18 cellular contexts compared by ENCODE assay signal in genomic region chr10:66552331-66552730, GRCh38.
"Had no signal": no experiment of that assay in that cellular context is flagged by ENCODE, and none has a peak within 500 bp of the region (broad histone marks: within the 10 kb centered on the region; RNA-seq: fewer than 3 reads in every experiment).

No MANE protein-coding gene starts in this region.

- DNase-seq: dermis blood vessel endothelial cell; dorsolateral prefrontal cortex; effector CD4-positive, alpha-beta T cell; effector memory CD4-positive, alpha-beta T cell; foreskin keratinocyte; head of caudate nucleus; heart right ventricle; hippocampal formation; left cardiac atrium; left lung; left ventricle myocardium superior; lower lobe of right lung; mesenchymal stem cell; mucosa of descending colon; naive B cell had no signal

- ATAC-seq: foreskin keratinocyte, gastroesophageal sphincter, heart right ventricle, left cardiac atrium, left lung, left ventricle myocardium superior, lower lobe of right lung, mucosa of descending colon had no signal

- H3K4me1 ChIP-seq: foreskin keratinocyte, left lung, lower lobe of right lung had no signal

- H3K27ac ChIP-seq: coronary artery, dorsolateral prefrontal cortex, esophagus muscularis mucosa, foreskin keratinocyte, gastroesophageal sphincter, heart right ventricle, left lung, lower lobe of right lung had no signal

- H3K36me3 ChIP-seq: esophagus muscularis mucosa, gastroesophageal sphincter, heart right ventricle, left lung, lower lobe of right lung had no signal

- H3K27me3 ChIP-seq: dorsolateral prefrontal cortex, esophagus muscularis mucosa, foreskin keratinocyte, gastroesophageal sphincter, heart right ventricle, left lung had no signal

- H3K9me3 ChIP-seq: esophagus muscularis mucosa, gastroesophageal sphincter, lower lobe of right lung, mucosa of descending colon had no signal

- H3K4me3 ChIP-seq: coronary artery, dorsolateral prefrontal cortex, esophagus muscularis mucosa, gastroesophageal sphincter, heart right ventricle, left lung, lower lobe of right lung, mucosa of descending colon had no signal
